In genomic region chr22:24247564-24248344, GRCh38 we compare ENCODE assay signal across 1 cellular context.
TF ChIP-seq lines count a peak whose summit lies in the region.

No MANE protein-coding gene starts in this region.

TF ChIP-seq in GM12878, 131 proteins besides CTCF, POLR2A, EP300 and RAD21 (continued from another document):
- TF ChIP-seq ASH2L (IDR thresholded peaks at IDR 0.05; ENCODE audit: borderline replicate concordance, low read depth) = no peak
- TF ChIP-seq IKZF1 (conservative IDR thresholded peaks at IDR 0.05) = no peak
- TF ChIP-seq SMC3 (IDR thresholded peaks at IDR 0.05; ENCODE audit: borderline replicate concordance, low read length) = peak; percentile 84
